1 cellular context compared by ENCODE assay signal in the genomic region with DNA sequence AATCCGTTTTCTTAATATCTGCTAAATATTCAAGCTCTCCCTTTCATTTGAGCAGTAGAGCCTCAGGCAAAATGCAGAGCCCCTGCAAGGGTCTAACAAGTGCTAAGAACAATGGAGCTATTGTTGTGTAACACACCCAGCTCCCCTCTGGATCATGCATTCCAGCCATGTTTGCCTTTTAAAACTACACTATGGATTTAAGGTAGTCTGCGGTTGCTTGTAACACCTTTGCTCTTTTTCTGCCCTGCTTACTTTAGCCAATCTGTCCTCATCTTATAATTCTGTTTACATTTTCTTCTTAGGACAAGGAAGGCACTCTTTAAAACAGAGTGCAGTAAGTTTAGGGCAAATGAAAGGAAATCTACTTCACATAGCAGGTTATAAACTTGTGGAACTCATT.
TF ChIP-seq lines count a peak whose summit lies in the region.

No MANE protein-coding gene starts in this region.

TF ChIP-seq in H1, 55 proteins besides CTCF, POLR2A, EP300 and RAD21 (continued from another document):
- TF ChIP-seq, protein P1, sequence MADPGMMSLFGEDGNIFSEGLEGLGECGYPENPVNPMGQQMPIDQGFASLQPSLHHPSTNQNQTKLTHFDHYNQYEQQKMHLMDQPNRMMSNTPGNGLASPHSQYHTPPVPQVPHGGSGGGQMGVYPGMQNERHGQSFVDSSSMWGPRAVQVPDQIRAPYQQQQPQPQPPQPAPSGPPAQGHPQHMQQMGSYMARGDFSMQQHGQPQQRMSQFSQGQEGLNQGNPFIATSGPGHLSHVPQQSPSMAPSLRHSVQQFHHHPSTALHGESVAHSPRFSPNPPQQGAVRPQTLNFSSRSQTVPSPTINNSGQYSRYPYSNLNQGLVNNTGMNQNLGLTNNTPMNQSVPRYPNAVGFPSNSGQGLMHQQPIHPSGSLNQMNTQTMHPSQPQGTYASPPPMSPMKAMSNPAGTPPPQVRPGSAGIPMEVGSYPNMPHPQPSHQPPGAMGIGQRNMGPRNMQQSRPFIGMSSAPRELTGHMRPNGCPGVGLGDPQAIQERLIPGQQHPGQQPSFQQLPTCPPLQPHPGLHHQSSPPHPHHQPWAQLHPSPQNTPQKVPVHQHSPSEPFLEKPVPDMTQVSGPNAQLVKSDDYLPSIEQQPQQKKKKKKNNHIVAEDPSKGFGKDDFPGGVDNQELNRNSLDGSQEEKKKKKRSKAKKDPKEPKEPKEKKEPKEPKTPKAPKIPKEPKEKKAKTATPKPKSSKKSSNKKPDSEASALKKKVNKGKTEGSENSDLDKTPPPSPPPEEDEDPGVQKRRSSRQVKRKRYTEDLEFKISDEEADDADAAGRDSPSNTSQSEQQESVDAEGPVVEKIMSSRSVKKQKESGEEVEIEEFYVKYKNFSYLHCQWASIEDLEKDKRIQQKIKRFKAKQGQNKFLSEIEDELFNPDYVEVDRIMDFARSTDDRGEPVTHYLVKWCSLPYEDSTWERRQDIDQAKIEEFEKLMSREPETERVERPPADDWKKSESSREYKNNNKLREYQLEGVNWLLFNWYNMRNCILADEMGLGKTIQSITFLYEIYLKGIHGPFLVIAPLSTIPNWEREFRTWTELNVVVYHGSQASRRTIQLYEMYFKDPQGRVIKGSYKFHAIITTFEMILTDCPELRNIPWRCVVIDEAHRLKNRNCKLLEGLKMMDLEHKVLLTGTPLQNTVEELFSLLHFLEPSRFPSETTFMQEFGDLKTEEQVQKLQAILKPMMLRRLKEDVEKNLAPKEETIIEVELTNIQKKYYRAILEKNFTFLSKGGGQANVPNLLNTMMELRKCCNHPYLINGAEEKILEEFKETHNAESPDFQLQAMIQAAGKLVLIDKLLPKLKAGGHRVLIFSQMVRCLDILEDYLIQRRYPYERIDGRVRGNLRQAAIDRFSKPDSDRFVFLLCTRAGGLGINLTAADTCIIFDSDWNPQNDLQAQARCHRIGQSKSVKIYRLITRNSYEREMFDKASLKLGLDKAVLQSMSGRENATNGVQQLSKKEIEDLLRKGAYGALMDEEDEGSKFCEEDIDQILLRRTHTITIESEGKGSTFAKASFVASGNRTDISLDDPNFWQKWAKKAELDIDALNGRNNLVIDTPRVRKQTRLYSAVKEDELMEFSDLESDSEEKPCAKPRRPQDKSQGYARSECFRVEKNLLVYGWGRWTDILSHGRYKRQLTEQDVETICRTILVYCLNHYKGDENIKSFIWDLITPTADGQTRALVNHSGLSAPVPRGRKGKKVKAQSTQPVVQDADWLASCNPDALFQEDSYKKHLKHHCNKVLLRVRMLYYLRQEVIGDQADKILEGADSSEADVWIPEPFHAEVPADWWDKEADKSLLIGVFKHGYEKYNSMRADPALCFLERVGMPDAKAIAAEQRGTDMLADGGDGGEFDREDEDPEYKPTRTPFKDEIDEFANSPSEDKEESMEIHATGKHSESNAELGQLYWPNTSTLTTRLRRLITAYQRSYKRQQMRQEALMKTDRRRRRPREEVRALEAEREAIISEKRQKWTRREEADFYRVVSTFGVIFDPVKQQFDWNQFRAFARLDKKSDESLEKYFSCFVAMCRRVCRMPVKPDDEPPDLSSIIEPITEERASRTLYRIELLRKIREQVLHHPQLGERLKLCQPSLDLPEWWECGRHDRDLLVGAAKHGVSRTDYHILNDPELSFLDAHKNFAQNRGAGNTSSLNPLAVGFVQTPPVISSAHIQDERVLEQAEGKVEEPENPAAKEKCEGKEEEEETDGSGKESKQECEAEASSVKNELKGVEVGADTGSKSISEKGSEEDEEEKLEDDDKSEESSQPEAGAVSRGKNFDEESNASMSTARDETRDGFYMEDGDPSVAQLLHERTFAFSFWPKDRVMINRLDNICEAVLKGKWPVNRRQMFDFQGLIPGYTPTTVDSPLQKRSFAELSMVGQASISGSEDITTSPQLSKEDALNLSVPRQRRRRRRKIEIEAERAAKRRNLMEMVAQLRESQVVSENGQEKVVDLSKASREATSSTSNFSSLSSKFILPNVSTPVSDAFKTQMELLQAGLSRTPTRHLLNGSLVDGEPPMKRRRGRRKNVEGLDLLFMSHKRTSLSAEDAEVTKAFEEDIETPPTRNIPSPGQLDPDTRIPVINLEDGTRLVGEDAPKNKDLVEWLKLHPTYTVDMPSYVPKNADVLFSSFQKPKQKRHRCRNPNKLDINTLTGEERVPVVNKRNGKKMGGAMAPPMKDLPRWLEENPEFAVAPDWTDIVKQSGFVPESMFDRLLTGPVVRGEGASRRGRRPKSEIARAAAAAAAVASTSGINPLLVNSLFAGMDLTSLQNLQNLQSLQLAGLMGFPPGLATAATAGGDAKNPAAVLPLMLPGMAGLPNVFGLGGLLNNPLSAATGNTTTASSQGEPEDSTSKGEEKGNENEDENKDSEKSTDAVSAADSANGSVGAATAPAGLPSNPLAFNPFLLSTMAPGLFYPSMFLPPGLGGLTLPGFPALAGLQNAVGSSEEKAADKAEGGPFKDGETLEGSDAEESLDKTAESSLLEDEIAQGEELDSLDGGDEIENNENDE (IDR thresholded peaks at IDR 0.05; ENCODE audit: insufficient replicate concordance, low read length) = peak; percentile 65
- no peak for TF ChIP-seq CREB1 (IDR thresholded peaks at IDR 0.05)
- peak; percentile 92 for TF ChIP-seq TEAD4 (IDR thresholded peaks at IDR 0.05; ENCODE audit: low read depth, low read length)
- peak; percentile 21 for TF ChIP-seq NANOG (IDR thresholded peaks at IDR 0.05; ENCODE audit: insufficient read depth, low read depth, low read length, poor library complexity, severe bottlenecking)
